ENCODE assay signal across 32 cellular contexts in the genomic region with DNA sequence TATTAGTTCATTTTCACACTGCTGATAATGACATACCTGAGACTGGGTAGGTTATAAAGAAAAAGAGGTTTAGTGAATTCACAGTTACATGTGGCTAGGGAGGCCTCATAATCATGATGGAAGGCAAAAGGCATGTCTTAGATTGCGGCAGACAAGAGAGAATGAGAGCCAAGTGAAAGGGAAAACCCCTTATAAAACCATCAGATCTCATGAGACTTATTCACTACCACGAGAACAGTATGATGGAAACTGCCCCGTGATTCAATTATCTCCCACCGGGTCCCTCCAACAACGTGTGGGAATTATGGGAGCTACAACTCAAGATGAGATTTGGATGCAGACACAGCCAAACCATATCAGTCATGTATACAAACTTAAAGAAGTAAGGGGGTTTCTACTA. TPM values are rescaled to one million over a fixed set of nuclear protein-coding genes. Genes with fewer than 3 reads are reported as not detected.
"Had no signal": no experiment of that assay in that cellular context is flagged by ENCODE, and none has a peak within 500 bp of the region (broad histone marks: within the 10 kb centered on the region; RNA-seq: fewer than 3 reads in every experiment).

No MANE protein-coding gene starts in this region.

- ATAC-seq: activated naive CD8-positive, alpha-beta T cell treated with anti-CD3 and anti-CD28 coated beads, Interleukin-2, amount 50 U/mL, for 24 hours; esophagus mucosa; heart right ventricle; mucosa of descending colon; sciatic nerve; stimulated activated naive CD8-positive, alpha-beta T cell treated with anti-CD3 and anti-CD28 coated beads, Interleukin-15, Interleukin-2, amounts not matched to agents 100 U/mL and 50 U/mL, for 24 hours had no signal

- H3K36me3 Mint-ChIP-seq: activated CD4-positive, alpha-beta memory T cell treated with anti-CD3 and anti-CD28 coated beads for 36 hours had no signal

- H3K9me3 Mint-ChIP-seq: activated CD4-positive, alpha-beta memory T cell treated with anti-CD3 and anti-CD28 coated beads for 36 hours; activated naive CD4-positive, alpha-beta T cell treated with anti-CD3 and anti-CD28 coated beads, Interleukin-2, amount 50 U/mL, for 24 hours; activated naive CD8-positive, alpha-beta T cell treated with anti-CD3 and anti-CD28 coated beads, Interleukin-2, amount 50 U/mL, for 24 hours; activated T-cell treated with anti-CD3 and anti-CD28 coated beads, Interleukin-2, amount 50 U/mL, for 24 hours had no signal

- H3K27ac Mint-ChIP-seq: activated CD4-positive, alpha-beta memory T cell treated with anti-CD3 and anti-CD28 coated beads for 36 hours; activated CD4-positive, alpha-beta T cell treated with anti-CD3 and anti-CD28 coated beads, Interleukin-2, amount 10 ng/mL, durations not matched to agents 24 days and 14 days; activated naive CD4-positive, alpha-beta T cell treated with anti-CD3 and anti-CD28 coated beads, Interleukin-2, amount 50 U/mL, for 24 hours; activated naive CD8-positive, alpha-beta T cell treated with anti-CD3 and anti-CD28 coated beads, Interleukin-2, amount 50 U/mL, for 24 hours; activated T-cell treated with anti-CD3 and anti-CD28 coated beads, Interleukin-2, amount 50 U/mL, for 24 hours; nephron had no signal

- H3K4me1 Mint-ChIP-seq: activated CD4-positive, alpha-beta T cell treated with anti-CD3 and anti-CD28 coated beads, Interleukin-2, amount 10 ng/mL, durations not matched to agents 24 days and 14 days; activated naive CD4-positive, alpha-beta T cell treated with anti-CD3 and anti-CD28 coated beads, Interleukin-2, amount 50 U/mL, for 24 hours; activated naive CD8-positive, alpha-beta T cell treated with anti-CD3 and anti-CD28 coated beads, Interleukin-2, amount 50 U/mL, for 24 hours; nephron had no signal

- DNase-seq: activated CD4-positive, alpha-beta memory T cell treated with anti-CD3 and anti-CD28 coated beads for 36 hours; activated CD4-positive, alpha-beta T cell treated with anti-CD3 and anti-CD28 coated beads, Interleukin-2, amount 10 ng/mL, durations not matched to agents 24 days and 14 days; activated CD4-positive, CD25-positive, alpha-beta regulatory T cell treated with anti-CD3 and anti-CD28 coated beads, Interleukin-2, amount 50 U/mL, for 72 hours; activated CD8-positive, alpha-beta memory T cell treated with anti-CD3 and anti-CD28 coated beads, Interleukin-2, amount 50 U/mL, for 4 hours; activated naive CD8-positive, alpha-beta T cell treated with anti-CD3 and anti-CD28 coated beads, Interleukin-2, amount 50 U/mL, for 24 hours; activated T-cell treated with anti-CD3 and anti-CD28 coated beads, Interleukin-2, amount 50 U/mL, for 24 hours; amygdala; central memory CD4-positive, alpha-beta T cell; foreskin fibroblast; heart right ventricle; left ventricle myocardium inferior; mucosa of descending colon; retina; stimulated activated CD4-positive, alpha-beta T cell treated with anti-CD3 and anti-CD28 coated beads, Interleukin-12 subunit alpha, Interleukin-12 subunit beta, amount 100 ng/mL, for 4 hours; stimulated activated CD4-positive, alpha-beta T cell treated with anti-CD3 and anti-CD28 coated beads, Interleukin-4, amount 100 ng/mL, for 1 hour; stimulated activated naive CD8-positive, alpha-beta T cell treated with anti-CD3 and anti-CD28 coated beads, Interleukin-15, Interleukin-2, amounts not matched to agents 100 U/mL and 50 U/mL, for 24 hours; T1000; testis; transverse colon; WERI-Rb-1 had no signal

- H3K4me3 Mint-ChIP-seq: activated CD4-positive, alpha-beta memory T cell treated with anti-CD3 and anti-CD28 coated beads for 36 hours; activated CD4-positive, alpha-beta T cell treated with anti-CD3 and anti-CD28 coated beads, Interleukin-2, amount 10 ng/mL, durations not matched to agents 24 days and 14 days; activated naive CD4-positive, alpha-beta T cell treated with anti-CD3 and anti-CD28 coated beads, Interleukin-2, amount 50 U/mL, for 24 hours; activated naive CD8-positive, alpha-beta T cell treated with anti-CD3 and anti-CD28 coated beads, Interleukin-2, amount 50 U/mL, for 24 hours; activated T-cell treated with anti-CD3 and anti-CD28 coated beads, Interleukin-2, amount 50 U/mL, for 24 hours; nephron had no signal

- H3K27me3 Mint-ChIP-seq: progenitor cell of endocrine pancreas had no signal

RNA-seq across cellular contexts. Expression of gene IAPP, which starts 45.7 kb away (rescaled TPM):
- total RNA-seq: activated CD4-positive, alpha-beta memory T cell treated with anti-CD3 and anti-CD28 coated beads for 36 hours; activated CD4-positive, alpha-beta T cell treated with anti-CD3 and anti-CD28 coated beads, Interleukin-2, amount 10 ng/mL, durations not matched to agents 24 days and 14 days; activated CD8-positive, alpha-beta memory T cell treated with anti-CD3 and anti-CD28 coated beads for 36 hours; breast epithelium; esophagus mucosa; heart right ventricle; left ventricle myocardium inferior; lung; mesenteric fat pad; mucosa of descending colon; myocyte; osteocyte; progenitor cell of endocrine pancreas; sciatic nerve; testis; transverse colon; urinary bladder had no signal
